9 cellular contexts compared by ENCODE assay signal in genomic region chr15:40105517-40106202, GRCh38. TPM values are rescaled to one million over a fixed set of nuclear protein-coding genes. Genes with fewer than 3 reads are reported as not detected.
A peak's percentile ranks its signal among the peaks of the same experiment; 100 is the strongest.
DNase-seq lines count a peak whose midpoint lies in the region; FAIRE-seq and TF ChIP-seq lines count a peak whose summit lies in the region.
"Had no signal": no experiment of that assay in that cellular context is flagged by ENCODE, and none has a peak within 500 bp of the region (broad histone marks: within the 10 kb centered on the region; RNA-seq: fewer than 3 reads in every experiment).

No MANE protein-coding gene starts in this region.

- in situ Hi-C loops in KBM-7 (cut with MboI; ENCODE audit: low pct_unique_long_range_greater_than_20kb, low sequenced_read_pairs) = loop anchor here (10.0 kb wide), 1 partner anchor 51 kb away; no protein-coding TSS in a partner anchor

- peak overlapping the region; percentile 98 for H3K4me2 ChIP-seq in OCI-LY3 (ENCODE audit: low read length)

- H3K79me2 ChIP-seq in OCI-LY3 (ENCODE audit: low read length) = peaks cover 65% of the 10 kb centered on the region

- peak overlapping the region; percentile 99 for H3K27ac ChIP-seq in OCI-LY3 (ENCODE audit: low read length)
- peak overlapping the region in 30 of 59 donors; percentile 3 to 84 (median 48) for H3K27ac ChIP-seq in dorsolateral prefrontal cortex

- no peaks in the 10 kb centered on the region for H4K20me1 ChIP-seq in OCI-LY3 (ENCODE audit: insufficient read depth, low read length)

- no peak overlapping the region for H2AFZ ChIP-seq in OCI-LY3 (ENCODE audit: low read depth, low read length)

- H3K36me3 ChIP-seq in OCI-LY3 (replicated peaks; ENCODE audit: low read depth, low read length) = peaks cover 38% of the 10 kb centered on the region

- intact Hi-C loops in dorsolateral prefrontal cortex (cut with DNase I) = loop anchor here (1.0 to 10.0 kb wide), 6 partner anchors 55 to 172 kb away; partner anchors contain the start of genes BUB1B (in 1 of the 2) and SRP14 (in 1 of the 2)

- H3K4me3 ChIP-seq in OCI-LY3 (ENCODE audit: low read length) (peak overlapping the region; percentile 86), dorsolateral prefrontal cortex (no peak overlapping the region)
- H3K4me3 ChIP-seq: mucosa of descending colon had no signal

- H3K9ac ChIP-seq in OCI-LY3 (ENCODE audit: low read length) = peak overlapping the region; percentile 98

- TF ChIP-seq POLR2A in GM15510 (IDR thresholded peaks at IDR 0.05; ENCODE audit: borderline replicate concordance, extremely low read depth, insufficient read length) (peak; percentile 61), H54 (IDR thresholded peaks at IDR 0.05; ENCODE audit: low read depth, low read length) (no peak)

- no peaks in the 10 kb centered on the region for H3K27me3 ChIP-seq in OCI-LY3 (ENCODE audit: low read depth, low read length)
- no peaks in the 10 kb centered on the region for H3K27me3 ChIP-seq in dorsolateral prefrontal cortex

- no peak for FAIRE-seq in H54 (lab: Jason Lieb, UNC)

- H3K9me3 ChIP-seq in OCI-LY3 (ENCODE audit: insufficient read depth, low read length) = no peaks in the 10 kb centered on the region
- H3K9me3 ChIP-seq: mucosa of descending colon had no signal

- no peak for TF ChIP-seq CTCF in OCI-LY3 (IDR thresholded peaks at IDR 0.05; ENCODE audit: low read depth, low read length)
- TF ChIP-seq CTCF in dorsolateral prefrontal cortex (IDR thresholded peaks at IDR 0.05 in 54 of 56, conservative IDR thresholded peaks at IDR 0.05 in 2 of 56; ENCODE audit: low read depth in 1 of 56, partially characterized antibody in 56 of 56) = no peak

- peaks cover 75% of the 10 kb centered on the region for H3K4me1 ChIP-seq in OCI-LY3 (ENCODE audit: low read length)

- DNase-seq in dorsolateral prefrontal cortex (no peak), OCI-M2 (lab: John Stamatoyannopoulos, UW; ENCODE audit: unreplicated experiment) (no peak), KBM-7 (no peak), NCI-H187 treated with DMSO at 0.1 percent for 48 hours (lab: John Stamatoyannopoulos, UW) (no peak), H54 (ENCODE audit: insufficient read length, low spot score) (no peak)
- peak; percentile 60 for DNase-seq in stimulated activated CD4-positive, alpha-beta T cell treated with anti-CD3 and anti-CD28 coated beads, Interleukin-1b, Interleukin-23, amount 100 ng/mL, for 48 hours

RNA-seq across cellular contexts. Expression of gene BMF, which starts 3.0 kb away (rescaled TPM):
- total RNA-seq in dorsolateral prefrontal cortex = 1 to 10 TPM in 117 of 120 experiments, under 1 TPM in 3; 0.89 to 7.2 (median 2.6) TPM

RNA-seq across cellular contexts. Expression of gene BUB1B, which starts 55.2 kb away (rescaled TPM):
- total RNA-seq in dorsolateral prefrontal cortex = 1 to 10 TPM in 86 of 120 experiments, under 1 TPM in 27, not detected in 7; 0.13 to 8.5 (median 1.8) TPM
